ENCODE assay signal across 20 cellular contexts in genomic region chr12:115990241-115990640, GRCh38.
A peak's percentile ranks its signal among the peaks of the same experiment; 100 is the strongest.
DNase-seq lines count a peak whose midpoint lies in the region; ATAC-seq and FAIRE-seq lines count a peak whose summit lies in the region.
"Had no signal": no experiment of that assay in that cellular context is flagged by ENCODE, and none has a peak within 500 bp of the region (broad histone marks: within the 10 kb centered on the region; RNA-seq: fewer than 3 reads in every experiment).

No MANE protein-coding gene starts in this region.

- H3K4me1 Mint-ChIP-seq in IgD-negative memory B cell = peaks cover 23 to 26% (median 24%) of the 10 kb centered on the region in 3 donors

- no peak overlapping the region for H3K4me3 ChIP-seq in small intestine (ENCODE audit: low read depth in 1 of 2, low read length in 2 of 2)
- H3K4me3 ChIP-seq: BLaER1, GM23338 had no signal

- H3K27me3 ChIP-seq in small intestine (ENCODE audit: control insufficient read depth in 2 of 2, insufficient read depth in 2 of 2, low read length in 2 of 2) = no peaks in the 10 kb centered on the region
- H3K27me3 ChIP-seq: BLaER1 had no signal

- H3K9me3 Mint-ChIP-seq in IgD-negative memory B cell = no peaks in the 10 kb centered on the region
- H3K9me3 Mint-ChIP-seq: CD14-positive monocyte; CD4-positive, alpha-beta memory T cell; GM23338 had no signal

- WGBS in small intestine, 3 donors = 22 to 71% (median 58%) methylated on average over 3 of the region's 3 CpGs

- peak overlapping the region in 1 of 2 donors; percentile 46 for H3K27ac ChIP-seq in small intestine (ENCODE audit: low read depth in 1 of 2, low read length in 1 of 2)
- H3K27ac ChIP-seq: BLaER1 had no signal

- H3K36me3 Mint-ChIP-seq in IgD-negative memory B cell = peaks cover 7% of the 10 kb centered on the region

- ATAC-seq in GM19397 (IDR thresholded peaks at IDR 0.05; ENCODE audit: unreplicated experiment) = no peak
- ATAC-seq: GM23338 had no signal

- no peak for FAIRE-seq in small intestine (lab: Jason Lieb, UNC)
- FAIRE-seq: A204.1, H54, HTR-8/SVneo had no signal

- H3K4me3 Mint-ChIP-seq in IgD-negative memory B cell = no peak overlapping the region
- H3K4me3 Mint-ChIP-seq: GM23338 had no signal

- DNase-seq in ACHN (peak; percentile 19), kidney tubule cell (ENCODE audit: low spot score) (peak; percentile 51), small intestine (peak; percentile 87), NCI-H69 (lab: John Stamatoyannopoulos, UW) (no peak), NCI-H1436 (lab: John Stamatoyannopoulos, UW) (no peak)
- DNase-seq: CD4-positive, alpha-beta memory T cell; DMS153; DMS79; GF-D8; HCEC 1CT; IMR-90; KBM-7 had no signal

- peaks cover 11 to 20% of the 10 kb centered on the region in 2 donors for H3K36me3 ChIP-seq in small intestine (ENCODE audit: control insufficient read depth in 2 of 2, insufficient read depth in 2 of 2, low read length in 2 of 2)

- H3K9me3 ChIP-seq in small intestine (ENCODE audit: control insufficient read depth, low read depth) = no peaks in the 10 kb centered on the region
- H3K9me3 ChIP-seq: BLaER1 had no signal

- H3K27ac Mint-ChIP-seq in IgD-negative memory B cell = peak overlapping the region in 2 of 3 donors; percentile 12 to 42

- in situ Hi-C loops in ACHN (cut with HindIII; ENCODE audit: low pct_ligation_motif_present, low pct_unique_long_range_greater_than_20kb, low sequenced_read_pairs) = no loop called here

- no peaks in the 10 kb centered on the region for H3K27me3 Mint-ChIP-seq in IgD-negative memory B cell
- H3K27me3 Mint-ChIP-seq: CD4-positive, alpha-beta memory T cell had no signal

- H3K4me1 ChIP-seq in small intestine (ENCODE audit: control insufficient read depth in 2 of 2, insufficient read depth in 1 of 2, low read depth in 1 of 2, low read length in 1 of 2) = peaks cover 0 to 3% of the 10 kb centered on the region in 2 donors

Comparison
In these comparisons a context has a peak if more than half of its experiments do, and no peak if none do; other contexts are left out.
1. DNase-seq: peak in ACHN (single experiment), kidney tubule cell (single experiment) and small intestine (single experiment); none in NCI-H69 (single experiment) and NCI-H1436 (single experiment).